Comparison of ENCODE assay signal across 25 cellular contexts in the genomic region with DNA sequence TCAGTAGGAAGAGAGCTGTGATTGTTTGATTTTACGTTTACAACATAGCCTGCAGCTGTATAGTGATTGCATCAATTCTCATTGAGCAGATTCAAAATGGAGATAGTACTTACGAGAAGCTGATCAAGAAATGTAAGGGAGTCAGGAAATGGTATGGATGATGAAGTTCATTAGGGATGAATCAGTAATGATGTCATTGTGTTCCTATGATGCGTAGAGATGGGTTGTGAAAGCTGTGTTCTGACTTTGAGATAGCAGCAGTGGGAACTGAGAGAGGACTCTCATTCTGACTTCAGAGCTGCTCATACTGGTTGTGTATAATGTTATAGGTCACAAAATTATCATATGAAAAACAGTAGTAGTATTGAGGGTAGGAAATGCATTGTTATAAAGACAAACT.
"Had no signal": no experiment of that assay in that cellular context is flagged by ENCODE, and none has a peak within 500 bp of the region (broad histone marks: within the 10 kb centered on the region; RNA-seq: fewer than 3 reads in every experiment).

No MANE protein-coding gene starts in this region.

- ATAC-seq: activated naive CD8-positive, alpha-beta T cell treated with anti-CD3 and anti-CD28 coated beads, Interleukin-2, amount 50 U/mL, for 24 hours; body of pancreas; gastrocnemius medialis; left ventricle myocardium superior; upper lobe of right lung had no signal

- H3K27me3 Mint-ChIP-seq: activated naive CD8-positive, alpha-beta T cell treated with anti-CD3 and anti-CD28 coated beads, Interleukin-2, amount 50 U/mL, for 24 hours; stimulated activated naive CD8-positive, alpha-beta T cell treated with anti-CD3 and anti-CD28 coated beads, Interleukin-15, Interleukin-2, amounts not matched to agents 100 ng/mL and 50 ng/mL, for 24 hours had no signal

- H3K4me3 ChIP-seq: body of pancreas, gastrocnemius medialis, ovary, prostate gland, thyroid gland, upper lobe of right lung had no signal

- H3K4me1 Mint-ChIP-seq: activated naive CD8-positive, alpha-beta T cell treated with anti-CD3 and anti-CD28 coated beads, Interleukin-2, amount 50 U/mL, for 24 hours had no signal

- H3K27ac Mint-ChIP-seq: activated naive CD8-positive, alpha-beta T cell treated with anti-CD3 and anti-CD28 coated beads, Interleukin-2, amount 50 U/mL, for 24 hours; nephron; stimulated activated naive CD8-positive, alpha-beta T cell treated with anti-CD3 and anti-CD28 coated beads, Interleukin-15, Interleukin-2, amounts not matched to agents 100 ng/mL and 50 ng/mL, for 24 hours had no signal

- H3K9me3 Mint-ChIP-seq: activated naive CD8-positive, alpha-beta T cell treated with anti-CD3 and anti-CD28 coated beads, Interleukin-2, amount 50 U/mL, for 24 hours; nephron; stimulated activated naive CD8-positive, alpha-beta T cell treated with anti-CD3 and anti-CD28 coated beads, Interleukin-15, Interleukin-2, amounts not matched to agents 100 ng/mL and 50 ng/mL, for 24 hours had no signal

- DNase-seq: activated CD4-positive, alpha-beta T cell treated with anti-CD3 and anti-CD28 coated beads, Interleukin-2, amount 50 U/mL, for 4 hours; activated CD8-positive, alpha-beta memory T cell treated with anti-CD3 and anti-CD28 coated beads, Interleukin-2, amount 50 U/mL, for 48 hours; activated gamma-delta T cell; activated naive CD4-positive, alpha-beta T cell treated with anti-CD3 and anti-CD28 coated beads, Interleukin-2, amount 50 U/mL, for 16 hours; activated naive CD8-positive, alpha-beta T cell treated with anti-CD3 and anti-CD28 coated beads, Interleukin-2, amount 50 U/mL, for 24 hours; activated T-cell treated with anti-CD3 and anti-CD28 coated beads, Interleukin-2, amount 50 U/mL, for 48 hours; anterior cingulate cortex; body of pancreas; caudate nucleus; effector CD8-positive, alpha-beta T cell; gastrocnemius medialis; hippocampal formation; left ventricle myocardium superior; mammary epithelial cell; ovary; right cardiac atrium; stimulated activated CD4-positive, alpha-beta T cell treated with anti-CD3 and anti-CD28 coated beads, Interleukin-12 subunit alpha, Interleukin-12 subunit beta, amount 100 ng/mL, for 4 hours; stimulated activated CD4-positive, alpha-beta T cell treated with anti-CD3 and anti-CD28 coated beads, Interleukin-4, amount 100 ng/mL, for 4 hours; substantia nigra; T-helper 1 cell; thyroid gland; upper lobe of right lung had no signal

- H3K4me3 Mint-ChIP-seq: activated naive CD8-positive, alpha-beta T cell treated with anti-CD3 and anti-CD28 coated beads, Interleukin-2, amount 50 U/mL, for 24 hours; nephron; stimulated activated naive CD8-positive, alpha-beta T cell treated with anti-CD3 and anti-CD28 coated beads, Interleukin-15, Interleukin-2, amounts not matched to agents 100 ng/mL and 50 ng/mL, for 24 hours had no signal
